In the genomic region with DNA sequence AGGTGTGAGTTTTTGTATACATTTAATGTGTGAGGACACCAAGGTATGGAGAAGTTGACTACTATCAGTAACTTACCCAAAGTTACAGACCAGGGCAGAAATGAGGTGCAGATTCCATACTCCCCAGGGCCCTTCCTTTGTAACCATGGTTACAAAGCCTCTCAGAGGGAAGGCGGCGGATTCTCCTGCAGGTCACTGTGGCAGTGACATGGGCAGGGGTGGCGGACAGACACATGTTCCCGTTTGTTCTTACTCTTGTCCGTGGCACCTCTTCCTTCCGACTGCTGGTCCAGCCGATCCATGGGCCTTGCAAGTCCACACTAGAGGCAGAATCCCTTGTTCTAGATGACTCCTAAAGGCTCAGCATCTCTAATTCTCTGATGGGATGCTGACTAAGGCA, we compare ENCODE assay signal across 17 cellular contexts. TPM values are rescaled to one million over a fixed set of nuclear protein-coding genes. Genes with fewer than 3 reads are reported as not detected.
"Had no signal": no experiment of that assay in that cellular context is flagged by ENCODE, and none has a peak within 500 bp of the region (broad histone marks: within the 10 kb centered on the region; RNA-seq: fewer than 3 reads in every experiment).

No MANE protein-coding gene starts in this region.

- H3K9me3 Mint-ChIP-seq: activated B cell treated with CpG ODN at 0.5 μM for 24 hours; activated CD4-positive, alpha-beta T cell treated with anti-CD3 and anti-CD28 coated beads, Interleukin-2, amount 10 ng/mL, durations not matched to agents 24 days and 14 days; activated naive CD4-positive, alpha-beta T cell treated with anti-CD3 and anti-CD28 coated beads, Interleukin-2, amount 10 ng/mL, durations not matched to agents 7 days and 5 days; nephron had no signal

- H3K27ac ChIP-seq: coronary artery, ovary, thyroid gland, vagina had no signal

- H3K36me3 ChIP-seq: left lung, ovary, stomach, thyroid gland, vagina had no signal

- H3K4me3 Mint-ChIP-seq: activated B cell treated with CpG ODN at 0.5 μM for 24 hours; activated CD4-positive, alpha-beta T cell treated with anti-CD3 and anti-CD28 coated beads, Interleukin-2, amount 10 ng/mL, durations not matched to agents 24 days and 14 days; activated naive CD4-positive, alpha-beta T cell treated with anti-CD3 and anti-CD28 coated beads, Interleukin-2, amount 10 ng/mL, durations not matched to agents 7 days and 5 days; nephron had no signal

- H3K9me3 ChIP-seq: left lung, ovary, stomach, thyroid gland, vagina had no signal

- H3K27me3 ChIP-seq: ovary, thyroid gland, vagina had no signal

- H3K4me1 Mint-ChIP-seq: activated CD4-positive, alpha-beta T cell treated with anti-CD3 and anti-CD28 coated beads, Interleukin-2, amount 10 ng/mL, durations not matched to agents 24 days and 14 days had no signal

- H3K27ac Mint-ChIP-seq: activated B cell treated with CpG ODN at 0.5 μM for 24 hours; activated CD4-positive, alpha-beta T cell treated with anti-CD3 and anti-CD28 coated beads, Interleukin-2, amount 10 ng/mL, durations not matched to agents 24 days and 14 days; activated naive CD4-positive, alpha-beta T cell treated with anti-CD3 and anti-CD28 coated beads, Interleukin-2, amount 10 ng/mL, durations not matched to agents 7 days and 5 days had no signal

- DNase-seq: activated B cell treated with CpG ODN at 0.5 μM for 24 hours; activated CD4-positive, alpha-beta T cell treated with anti-CD3 and anti-CD28 coated beads, Interleukin-2, amount 10 ng/mL, durations not matched to agents 24 days and 14 days; activated CD8-positive, alpha-beta memory T cell treated with anti-CD3 and anti-CD28 coated beads for 24 hours; activated naive CD4-positive, alpha-beta T cell treated with anti-CD3 and anti-CD28 coated beads, Interleukin-2, amount 10 ng/mL, durations not matched to agents 7 days and 5 days; central memory CD4-positive, alpha-beta T cell; hypothalamus; left lung; stimulated activated CD4-positive, alpha-beta T cell treated with anti-CD3 and anti-CD28 coated beads, Interleukin-4, amount 100 ng/mL, for 4 hours; T-helper 1 cell; thyroid gland had no signal

- H3K4me3 ChIP-seq: coronary artery, left lung, ovary, stomach, thyroid gland, vagina had no signal

- ATAC-seq: left lung had no signal

- H3K36me3 Mint-ChIP-seq: activated naive CD4-positive, alpha-beta T cell treated with anti-CD3 and anti-CD28 coated beads, Interleukin-2, amount 10 ng/mL, durations not matched to agents 7 days and 5 days had no signal

RNA-seq across cellular contexts. Expression of a gene that starts 43.0 kb away (rescaled TPM):
- total RNA-seq: activated B cell treated with CpG ODN at 0.5 μM for 24 hours; activated CD4-positive, alpha-beta T cell treated with anti-CD3 and anti-CD28 coated beads, Interleukin-2, amount 10 ng/mL, durations not matched to agents 24 days and 14 days; left lung; ovary; stomach; thyroid gland; vagina had no signal
- polyA plus RNA-seq: adipose tissue, esophagus, ovary, stomach had no signal
